Comparison of ENCODE assay signal across 22 cellular contexts in genomic region chr3:97125902-97126499, GRCh38.
A peak's percentile ranks its signal among the peaks of the same experiment; 100 is the strongest.
DNase-seq lines count a peak whose midpoint lies in the region; ATAC-seq, FAIRE-seq and TF ChIP-seq lines count a peak whose summit lies in the region.
"Had no signal": no experiment of that assay in that cellular context is flagged by ENCODE, and none has a peak within 500 bp of the region (broad histone marks: within the 10 kb centered on the region; RNA-seq: fewer than 3 reads in every experiment).

No MANE protein-coding gene starts in this region.

- no peak for TF ChIP-seq EP300 in ovary (IDR thresholded peaks at IDR 0.05)

- H3K4me1 ChIP-seq in iPS-18a (ENCODE audit: control insufficient read depth, low read depth, low read length) (peaks cover 37% of the 10 kb centered on the region), ovary (ENCODE audit: insufficient read depth) (peaks cover 3% of the 10 kb centered on the region), mucosa of descending colon (ENCODE audit: low read depth) (no peaks in the 10 kb centered on the region)
- H3K4me1 ChIP-seq: A549, Caco-2, Peyer's patch had no signal

- intact Hi-C loops in ovary (cut with DNase I) (no loop called here), mucosa of descending colon (cut with DNase I, micrococcal nuclease) (no loop called here), head of caudate nucleus (cut with DNase I) (no loop called here)

- no peak for ATAC-seq in mucosa of descending colon
- ATAC-seq: A549 had no signal

- WGBS in ovary, 3 donors = 31 to 32% (median 31%) methylated on average over 4 of the region's 4 CpGs

- no peaks in the 10 kb centered on the region for H3K36me3 ChIP-seq in H7 (replicated peaks; ENCODE audit: control insufficient read depth, insufficient read depth, low read length)
- no peaks in the 10 kb centered on the region for H3K36me3 ChIP-seq in bronchial epithelial cell (ENCODE audit: control insufficient read depth, insufficient read depth, low read length)
- no peaks in the 10 kb centered on the region for H3K36me3 ChIP-seq in iPS-18a (ENCODE audit: control insufficient read depth, low read depth, low read length)
- H3K36me3 ChIP-seq in ovary = no peaks in the 10 kb centered on the region
- no peaks in the 10 kb centered on the region for H3K36me3 ChIP-seq in mucosa of descending colon (ENCODE audit: low read depth)
- H3K36me3 ChIP-seq: Peyer's patch had no signal

- H3K27me3 ChIP-seq in H7 (ENCODE audit: control insufficient read depth, insufficient read depth, low read length) = no peaks in the 10 kb centered on the region
- H3K27me3 ChIP-seq in bronchial epithelial cell (ENCODE audit: control insufficient read depth, insufficient read depth, low read length) = no peaks in the 10 kb centered on the region
- no peaks in the 10 kb centered on the region for H3K27me3 ChIP-seq in iPS-18a (ENCODE audit: control insufficient read depth, insufficient read depth, low read length)
- no peaks in the 10 kb centered on the region for H3K27me3 ChIP-seq in ovary
- H3K27me3 ChIP-seq: Peyer's patch had no signal

- H3K9me3 ChIP-seq in iPS-18a (ENCODE audit: control insufficient read depth, low read depth, low read length) = no peaks in the 10 kb centered on the region
- H3K9me3 ChIP-seq in ovary = no peaks in the 10 kb centered on the region
- H3K9me3 ChIP-seq in mucosa of descending colon = no peaks in the 10 kb centered on the region
- H3K9me3 ChIP-seq: A549, Caco-2, Peyer's patch had no signal

- peak; percentile 23 for FAIRE-seq in bronchial epithelial cell (lab: Jason Lieb, UNC)
- FAIRE-seq: A549, GM12891, GM18507, H54, HTR-8/SVneo had no signal

- TF ChIP-seq POLR2A in ovary (IDR thresholded peaks at IDR 0.05) = no peak

- H3K4me3 ChIP-seq in H7 (ENCODE audit: insufficient read depth, low read depth, low read length) = no peak overlapping the region
- no peak overlapping the region for H3K4me3 ChIP-seq in bronchial epithelial cell (ENCODE audit: low read depth, low read length)
- peak overlapping the region; percentile 26 for H3K4me3 ChIP-seq in iPS-18a (ENCODE audit: low read length)
- no peak overlapping the region for H3K4me3 ChIP-seq in ovary
- no peak overlapping the region for H3K4me3 ChIP-seq in mucosa of descending colon
- H3K4me3 ChIP-seq: A549, Peyer's patch had no signal

- peak overlapping the region; percentile 2 for H3K9ac ChIP-seq in iPS-18a (ENCODE audit: low read length)

- peak overlapping the region; percentile 55 for H3K27ac ChIP-seq in iPS-18a (ENCODE audit: low read length)
- H3K27ac ChIP-seq in ovary = no peak overlapping the region
- H3K27ac ChIP-seq: A549, HL-60, Peyer's patch had no signal

- DNase-seq in H7 = peak; percentile 1
- no peak for DNase-seq in bronchial epithelial cell (ENCODE audit: low read depth)
- peak in 4 of 5 donors; percentile 21 to 51 (median 28) for DNase-seq in ovary
- no peak for DNase-seq in mucosa of descending colon
- no peak for DNase-seq in head of caudate nucleus
- DNase-seq in HPDE6-E6E7 (ENCODE audit: extremely low spot score) = no peak
- DNase-seq: Caco-2; CD4-positive, alpha-beta T cell; MM.1S; NCI-H1092; NCI-H146; NCI-H2029 treated with DMSO at 0.1 percent for 48 hours; NCI-H2171; NCI-H526; Peyer's patch had no signal

- no peak for TF ChIP-seq CTCF in bronchial epithelial cell (IDR thresholded peaks at IDR 0.05; ENCODE audit: insufficient read depth, low read length, severe bottlenecking)
- TF ChIP-seq CTCF in ovary (IDR thresholded peaks at IDR 0.05) = no peak
- TF ChIP-seq CTCF in mucosa of descending colon (IDR thresholded peaks at IDR 0.05) = no peak

Comparison
In these comparisons a context has a peak if more than half of its experiments do, and no peak if none do; other contexts are left out.
1. DNase-seq: peak in H7 (single experiment) and ovary (4 of 5); none in bronchial epithelial cell (single experiment), mucosa of descending colon (0 of 3), head of caudate nucleus (0 of 42) and HPDE6-E6E7 (single experiment).